In genomic region chr4:78167510-78167909, GRCh38 we compare ENCODE assay signal across 21 cellular contexts.
"Had no signal": no experiment of that assay in that cellular context is flagged by ENCODE, and none has a peak within 500 bp of the region (broad histone marks: within the 10 kb centered on the region; RNA-seq: fewer than 3 reads in every experiment).

No MANE protein-coding gene starts in this region.

- H3K36me3 Mint-ChIP-seq: naive thymus-derived CD4-positive, alpha-beta T cell had no signal

- ATAC-seq: heart left ventricle; left lobe of liver; naive thymus-derived CD4-positive, alpha-beta T cell had no signal

- H3K27ac ChIP-seq: coronary artery, heart left ventricle, right atrium auricular region, tibial artery, upper lobe of left lung, uterus had no signal

- H3K27me3 ChIP-seq: heart left ventricle, right atrium auricular region, tibial artery, upper lobe of left lung, uterus had no signal

- H3K4me3 ChIP-seq: coronary artery, heart left ventricle, right atrium auricular region, smooth muscle cell, tibial artery, upper lobe of left lung, uterus had no signal

- H3K36me3 ChIP-seq: heart left ventricle, right atrium auricular region, tibial artery, upper lobe of left lung, uterus had no signal

- H3K4me3 Mint-ChIP-seq: endodermal cell; naive thymus-derived CD4-positive, alpha-beta T cell; neural crest cell; stimulated activated naive CD8-positive, alpha-beta T cell treated with anti-CD3 and anti-CD28 coated beads, Interleukin-15, Interleukin-2, amounts not matched to agents 100 ng/mL and 50 ng/mL, for 24 hours had no signal

- H3K4me2 ChIP-seq: smooth muscle cell had no signal

- H3K27ac Mint-ChIP-seq: endodermal cell; naive thymus-derived CD4-positive, alpha-beta T cell; stimulated activated naive CD8-positive, alpha-beta T cell treated with anti-CD3 and anti-CD28 coated beads, Interleukin-15, Interleukin-2, amounts not matched to agents 100 ng/mL and 50 ng/mL, for 24 hours had no signal

- H3K9me3 ChIP-seq: heart left ventricle, right atrium auricular region, tibial artery, upper lobe of left lung, uterus had no signal

- DNase-seq: effector CD4-positive, alpha-beta T cell; endodermal cell; erythroblast; foreskin melanocyte; heart left ventricle; hypothalamus; islet precursor cell; mammary epithelial cell; naive thymus-derived CD4-positive, alpha-beta T cell; posterior cingulate gyrus; stimulated activated CD4-positive, alpha-beta T cell treated with anti-CD3 and anti-CD28 coated beads, Interleukin-2, amount 100 ng/mL, for 48 hours; tibial artery; upper lobe of left lung; uterus had no signal

- H3K4me1 ChIP-seq: heart left ventricle, right atrium auricular region, tibial artery, upper lobe of left lung, uterus had no signal

- H3K9me3 Mint-ChIP-seq: endodermal cell; neural crest cell; stimulated activated naive CD8-positive, alpha-beta T cell treated with anti-CD3 and anti-CD28 coated beads, Interleukin-15, Interleukin-2, amounts not matched to agents 100 ng/mL and 50 ng/mL, for 24 hours had no signal

- FAIRE-seq: endothelial cell of umbilical vein had no signal
